ENCODE assay signal across 13 cellular contexts in genomic region chr4:117137143-117137542, GRCh38. TPM values are rescaled to one million over a fixed set of nuclear protein-coding genes. Genes with fewer than 3 reads are reported as not detected.
DNase-seq lines count a peak whose midpoint lies in the region; ATAC-seq, FAIRE-seq and TF ChIP-seq lines count a peak whose summit lies in the region.
"Had no signal": no experiment of that assay in that cellular context is flagged by ENCODE, and none has a peak within 500 bp of the region (broad histone marks: within the 10 kb centered on the region; RNA-seq: fewer than 3 reads in every experiment).

No MANE protein-coding gene starts in this region.

- no peak overlapping the region for H3K4me3 Mint-ChIP-seq in activated T-cell treated with anti-CD3 and anti-CD28 coated beads, Interleukin-2, amount 50 U/mL, for 24 hours
- H3K4me3 Mint-ChIP-seq: nephron, WTC11 had no signal

- dilution Hi-C loops in keratinocyte (cut with MboI; ENCODE audit: extremely low pct_ligation_motif_present, low sequenced_read_pairs), result no loop called here

- no peaks in the 10 kb centered on the region for H4K20me1 ChIP-seq in keratinocyte (ENCODE audit: control insufficient read depth, extremely low read depth, insufficient read depth, low read length)

- DNase-seq in Daoy (ENCODE audit: low read depth) (peak; percentile 75), LHCN-M2 (ENCODE audit: low read depth) (peak; percentile 93), astrocyte of the cerebellum (ENCODE audit: low read depth) (peak; percentile 56), keratinocyte (ENCODE audit: low read depth, low spot score) (peak; percentile 23), epidermal melanocyte (ENCODE audit: insufficient read length, low spot score) (no peak), lower lobe of right lung (no peak), middle frontal gyrus (ENCODE audit: extremely low spot score, low spot score) (no peak)
- DNase-seq in activated T-cell treated with anti-CD3 and anti-CD28 coated beads, Interleukin-2, amount 50 U/mL, for 24 hours, result no peak
- DNase-seq: dermis blood vessel endothelial cell, NCI-H1436 had no signal

- in situ Hi-C loops in astrocyte of the cerebellum (cut with HindIII; ENCODE audit: low sequenced_read_pairs), result no loop called here

- no peak overlapping the region for H3K4me3 ChIP-seq in astrocyte of the cerebellum (ENCODE audit: low read depth, low read length)
- no peak overlapping the region for H3K4me3 ChIP-seq in keratinocyte (ENCODE audit: control insufficient read depth in 2 of 3, extremely low read depth in 1 of 3, insufficient read depth in 2 of 3, low read depth in 1 of 3, low read length in 3 of 3)
- H3K4me3 ChIP-seq in lower lobe of right lung, result no peak overlapping the region

- H3K79me2 ChIP-seq in keratinocyte (ENCODE audit: control insufficient read depth, insufficient read depth, low read length), result no peaks in the 10 kb centered on the region

- no peaks in the 10 kb centered on the region for H3K4me1 Mint-ChIP-seq in activated T-cell treated with anti-CD3 and anti-CD28 coated beads, Interleukin-2, amount 50 U/mL, for 24 hours (ENCODE audit: low read depth)

- H3K27me3 ChIP-seq in keratinocyte (ENCODE audit: control insufficient read depth, extremely low read depth, insufficient read depth, low read length), result no peaks in the 10 kb centered on the region
- H3K27me3 ChIP-seq in lower lobe of right lung (ENCODE audit: low read depth), result no peaks in the 10 kb centered on the region

- no peaks in the 10 kb centered on the region for H3K27me3 Mint-ChIP-seq in activated T-cell treated with anti-CD3 and anti-CD28 coated beads, Interleukin-2, amount 50 U/mL, for 24 hours

- H2AFZ ChIP-seq in keratinocyte (ENCODE audit: control insufficient read depth, low read length), result no peak overlapping the region

- H3K27ac ChIP-seq in keratinocyte (ENCODE audit: control insufficient read depth, insufficient read depth, low read length) (no peak overlapping the region), lower lobe of right lung (no peak overlapping the region)

- H3K36me3 ChIP-seq in keratinocyte (ENCODE audit: control insufficient read depth in 2 of 2, extremely low read depth in 1 of 2, insufficient read depth in 2 of 2, low read length in 2 of 2), result no peaks in the 10 kb centered on the region
- H3K36me3 ChIP-seq in lower lobe of right lung, result no peaks in the 10 kb centered on the region

- peaks cover 14% of the 10 kb centered on the region for H3K9me3 Mint-ChIP-seq in activated T-cell treated with anti-CD3 and anti-CD28 coated beads, Interleukin-2, amount 50 U/mL, for 24 hours

- TF ChIP-seq CTCF in astrocyte of the cerebellum (IDR thresholded peaks at IDR 0.05; ENCODE audit: low read depth, low read length, missing control alignments) (no peak), keratinocyte (optimal IDR thresholded peaks at IDR 0.05 in 1 of 3, IDR thresholded peaks at IDR 0.05 in 1 of 3, conservative IDR thresholded peaks at IDR 0.05 in 1 of 3; ENCODE audit: extremely low read depth in 1 of 3, insufficient read depth in 2 of 3, low read length in 3 of 3) (no peak), lower lobe of right lung (IDR thresholded peaks at IDR 0.05) (no peak)

- intact Hi-C loops in lower lobe of right lung (cut with DNase I), result no loop called here

- no peak for ATAC-seq in lower lobe of right lung
- ATAC-seq: WTC11 had no signal

- H3K9me3 ChIP-seq in keratinocyte (ENCODE audit: control insufficient read depth, low read depth, low read length), result no peaks in the 10 kb centered on the region
- H3K9me3 ChIP-seq in lower lobe of right lung, result no peaks in the 10 kb centered on the region

- H3K4me1 ChIP-seq in keratinocyte (ENCODE audit: control insufficient read depth, extremely low read depth, insufficient read depth, low read length) (no peaks in the 10 kb centered on the region), lower lobe of right lung (no peaks in the 10 kb centered on the region)

- no peak overlapping the region for H3K27ac Mint-ChIP-seq in activated T-cell treated with anti-CD3 and anti-CD28 coated beads, Interleukin-2, amount 50 U/mL, for 24 hours
- H3K27ac Mint-ChIP-seq: activated T-helper 2 cell treated with anti-CD3 and anti-CD28 coated beads, Interferon-gamma antibody, Interleukin-2, Interleukin-4, amounts not matched to agents 10 μg/mL and 5 μg/mL and 100 μg/mL, durations not matched to agents 14 hours and 24 hours and 36 hours; nephron; WTC11 had no signal

- H3K9ac ChIP-seq in keratinocyte (ENCODE audit: control insufficient read depth, extremely low read depth, insufficient read depth, low read length), result no peak overlapping the region

- H3K9me1 ChIP-seq in keratinocyte (ENCODE audit: control insufficient read depth, extremely low read depth, insufficient read depth, low read length), result no peaks in the 10 kb centered on the region

- no peaks in the 10 kb centered on the region for H3K36me3 Mint-ChIP-seq in activated T-cell treated with anti-CD3 and anti-CD28 coated beads, Interleukin-2, amount 50 U/mL, for 24 hours (ENCODE audit: low read depth)

- FAIRE-seq in keratinocyte (lab: Jason Lieb, UNC), result peak; percentile 39

- H3K4me2 ChIP-seq in keratinocyte (ENCODE audit: control insufficient read depth, extremely low read depth, insufficient read depth, low read depth, low read length), result no peak overlapping the region

RNA-seq across cellular contexts. Expression of gene TRAM1L1, which starts 51.8 kb away (rescaled TPM):
- total RNA-seq in Daoy (2014; rRNA removed; shearing (Covaris generic)), result 3.8 and 7.4 TPM in 2 replicates
- 6.9 TPM in 2 replicates for total RNA-seq in LHCN-M2 (2014; rRNA removed)
- 2.1 TPM for polyA plus RNA-seq in LHCN-M2 (2012)
- polyA plus RNA-seq in keratinocyte, result 0.88 to 1.6 TPM (median 1.5 TPM) in 3 replicates
- polyA plus RNA-seq in keratinocyte (2011; ENCODE audit: low read depth), result not detected
- 0.44 and 0.72 TPM in 2 replicates for polyA plus RNA-seq in keratinocyte (2011; cell fraction: cytosol; rRNA removed)
- polyA plus RNA-seq in keratinocyte (2011; cell fraction: nucleus; rRNA removed), result 1.9 and 2.1 TPM in 2 replicates
- polyA plus RNA-seq in keratinocyte (2012; ENCODE audit: low replicate concordance), result 0.75 and 0.96 TPM in 2 replicates
- polyA minus RNA-seq in keratinocyte, result 0.23 to 0.74 TPM (median 0.66 TPM) in 3 replicates
- 0.96 TPM for polyA minus RNA-seq in keratinocyte (2011; cell fraction: cytosol; rRNA and poly(A)+ RNA removed)
- polyA minus RNA-seq in keratinocyte (2011; cell fraction: nucleus; rRNA and poly(A)+ RNA removed), result 0.42 and 0.62 TPM in 2 replicates
- 1.3 TPM for total RNA-seq in lower lobe of right lung

Comparison
In these comparisons a context has a peak if more than half of its experiments do, and no peak if none do; other contexts are left out.
1. DNase-seq: peak in Daoy (single experiment), LHCN-M2 (single experiment), astrocyte of the cerebellum (single experiment) and keratinocyte (single experiment); none in epidermal melanocyte (single experiment), activated T-cell treated with anti-CD3 and anti-CD28 coated beads, Interleukin-2, amount 50 U/mL, for 24 hours (single experiment), lower lobe of right lung (single experiment) and middle frontal gyrus (single experiment).